ENCODE assay signal across 11 cellular contexts in the genomic region with DNA sequence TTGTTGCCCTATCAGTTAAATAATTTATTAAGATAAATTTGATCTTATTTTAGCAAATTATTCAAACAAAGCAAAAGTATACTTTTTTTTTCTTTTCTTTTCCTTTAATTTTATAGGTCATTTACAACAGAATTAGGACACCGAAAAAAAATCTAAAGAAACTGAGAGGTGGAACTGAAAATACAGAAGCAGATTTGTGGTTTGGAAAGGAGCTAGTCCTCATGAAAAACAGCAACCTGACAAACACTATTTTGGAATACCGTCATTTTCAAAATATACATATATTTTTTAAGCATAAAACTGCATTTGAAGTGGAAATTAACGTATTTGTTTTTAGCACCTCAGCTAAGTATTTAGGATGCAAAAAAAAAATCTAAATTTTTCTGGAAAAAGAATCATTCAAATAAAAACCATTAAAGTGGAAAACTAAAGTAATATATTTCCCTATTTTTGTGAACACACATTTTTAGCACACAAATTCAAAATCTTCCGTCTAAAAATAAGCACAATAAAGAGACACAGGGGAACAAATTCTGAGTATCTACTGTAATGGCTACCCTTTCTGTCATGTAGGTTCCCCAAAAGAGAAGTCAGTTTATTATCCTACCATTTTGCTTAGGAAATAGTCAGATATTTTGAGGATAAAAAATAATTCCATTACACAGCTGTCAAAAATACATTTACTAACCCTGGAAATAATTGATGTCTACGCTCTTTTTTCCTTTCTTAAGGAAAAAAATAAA. TPM values are rescaled to one million over a fixed set of nuclear protein-coding genes. Genes with fewer than 3 reads are reported as not detected.
DNase-seq lines count a peak whose midpoint lies in the region; ATAC-seq, FAIRE-seq and TF ChIP-seq lines count a peak whose summit lies in the region.
"Had no signal": no experiment of that assay in that cellular context is flagged by ENCODE, and none has a peak within 500 bp of the region (broad histone marks: within the 10 kb centered on the region; RNA-seq: fewer than 3 reads in every experiment).

No MANE protein-coding gene starts in this region.

- H3K36me3 Mint-ChIP-seq in activated B cell treated with CpG ODN at 0.5 μM for 24 hours (ENCODE audit: low read depth), result peaks cover 8% of the 10 kb centered on the region
- no peaks in the 10 kb centered on the region for H3K36me3 Mint-ChIP-seq in naive thymus-derived CD8-positive, alpha-beta T cell

- CTCF ChIA-PET in activated B cell treated with CpG ODN at 0.5 μM for 24 hours (lab: Charles Lee), result no interaction called here

- DNase-seq in BE2C (no peak), activated B cell treated with CpG ODN at 0.5 μM for 24 hours (no peak), keratinocyte (ENCODE audit: low read depth, low spot score) (no peak), mesenteric fat pad (ENCODE audit: low spot score) (no peak), NCI-H82 treated with DMSO at 0.1 percent for 48 hours (lab: John Stamatoyannopoulos, UW; ENCODE audit: unreplicated experiment) (no peak)
- no peak for DNase-seq in naive thymus-derived CD8-positive, alpha-beta T cell
- DNase-seq: activated gamma-delta T cell, T1000, thyroid gland had no signal

- H3K27ac ChIP-seq in HUES6 (ENCODE audit: low read depth, low read length) (no peak overlapping the region), keratinocyte (ENCODE audit: control insufficient read depth, insufficient read depth, low read length) (no peak overlapping the region)
- H3K27ac ChIP-seq: thyroid gland had no signal

- H3K9ac ChIP-seq in HUES6 (ENCODE audit: low read length) (no peak overlapping the region), keratinocyte (ENCODE audit: control insufficient read depth, extremely low read depth, insufficient read depth, low read length) (no peak overlapping the region)

- intact Hi-C loops in activated B cell treated with CpG ODN at 0.5 μM for 24 hours (cut with micrococcal nuclease), result loop anchor here (5.0 kb wide), 3 partner anchors 365 to 855 kb away; a partner anchor contains a TSS

- H3K4me1 Mint-ChIP-seq in activated B cell treated with CpG ODN at 0.5 μM for 24 hours, result peaks cover 46% of the 10 kb centered on the region
- H3K4me1 Mint-ChIP-seq in naive thymus-derived CD8-positive, alpha-beta T cell, result peaks cover 9 to 39% (median 36%) of the 10 kb centered on the region in 4 donors

- dilution Hi-C loops in keratinocyte (cut with MboI; ENCODE audit: extremely low pct_ligation_motif_present, low sequenced_read_pairs), result no loop called here

- peaks cover 36% of the 10 kb centered on the region for H3K79me2 ChIP-seq in keratinocyte (ENCODE audit: control insufficient read depth, insufficient read depth, low read length)

- no peak for ATAC-seq in activated B cell treated with CpG ODN at 0.5 μM for 24 hours (ENCODE audit: low read depth)
- no peak for ATAC-seq in HG03442 (IDR thresholded peaks at IDR 0.05; ENCODE audit: unreplicated experiment)
- no peak for ATAC-seq in naive thymus-derived CD8-positive, alpha-beta T cell

- H3K27me3 ChIP-seq in BE2C, result no peaks in the 10 kb centered on the region
- H3K27me3 ChIP-seq in HUES6 (ENCODE audit: control insufficient read depth, insufficient read depth, low read length), result no peaks in the 10 kb centered on the region
- H3K27me3 ChIP-seq in keratinocyte (ENCODE audit: control insufficient read depth, extremely low read depth, insufficient read depth, low read length), result no peaks in the 10 kb centered on the region
- H3K27me3 ChIP-seq: thyroid gland had no signal

- no peak overlapping the region for H2AFZ ChIP-seq in keratinocyte (ENCODE audit: control insufficient read depth, low read length)

- TF ChIP-seq CTCF in BE2C (IDR thresholded peaks at IDR 0.05; ENCODE audit: low read depth, low read length) (no peak), activated B cell treated with CpG ODN at 0.5 μM for 24 hours (IDR thresholded peaks at IDR 0.05) (no peak), keratinocyte (optimal IDR thresholded peaks at IDR 0.05 in 1 of 3, IDR thresholded peaks at IDR 0.05 in 1 of 3, conservative IDR thresholded peaks at IDR 0.05 in 1 of 3; ENCODE audit: extremely low read depth in 1 of 3, insufficient read depth in 2 of 3, low read length in 3 of 3) (no peak)

- H3K9me3 ChIP-seq in BE2C (no peaks in the 10 kb centered on the region), HUES6 (ENCODE audit: control insufficient read depth, insufficient read depth, low read depth, low read length) (no peaks in the 10 kb centered on the region), keratinocyte (ENCODE audit: control insufficient read depth, low read depth, low read length) (no peaks in the 10 kb centered on the region)
- H3K9me3 ChIP-seq: thyroid gland had no signal

- H3K27ac Mint-ChIP-seq in activated B cell treated with CpG ODN at 0.5 μM for 24 hours, result peak overlapping the region; percentile 53
- H3K27ac Mint-ChIP-seq in naive thymus-derived CD8-positive, alpha-beta T cell, result peak overlapping the region in 1 of 10 donors; percentile 87

- H3K4me1 ChIP-seq in BE2C (no peaks in the 10 kb centered on the region), HUES6 (ENCODE audit: control insufficient read depth, insufficient read depth, low read length) (peaks cover 11% of the 10 kb centered on the region; the same call in 1 of the 2 replicates), keratinocyte (ENCODE audit: control insufficient read depth, extremely low read depth, insufficient read depth, low read length) (no peaks in the 10 kb centered on the region)

- H3K4me3 ChIP-seq in BE2C (ENCODE audit: low read depth, low read length), result peak overlapping the region; percentile 84
- H3K4me3 ChIP-seq in HUES6 (ENCODE audit: low read depth, low read length), result peak overlapping the region; percentile 84
- peak overlapping the region in 1 of 3 experiments; percentile 24 for H3K4me3 ChIP-seq in keratinocyte (ENCODE audit: control insufficient read depth in 2 of 3, extremely low read depth in 1 of 3, insufficient read depth in 2 of 3, low read depth in 1 of 3, low read length in 3 of 3)
- H3K4me3 ChIP-seq: thyroid gland had no signal

- H3K4me2 ChIP-seq in keratinocyte (ENCODE audit: control insufficient read depth, extremely low read depth, insufficient read depth, low read depth, low read length), result peak overlapping the region; percentile 84

- no peaks in the 10 kb centered on the region for H3K27me3 Mint-ChIP-seq in activated B cell treated with CpG ODN at 0.5 μM for 24 hours
- H3K27me3 Mint-ChIP-seq in naive thymus-derived CD8-positive, alpha-beta T cell, result no peaks in the 10 kb centered on the region

- no peaks in the 10 kb centered on the region for H3K9me3 Mint-ChIP-seq in activated B cell treated with CpG ODN at 0.5 μM for 24 hours
- no peaks in the 10 kb centered on the region for H3K9me3 Mint-ChIP-seq in naive thymus-derived CD8-positive, alpha-beta T cell

- no peaks in the 10 kb centered on the region for H4K20me1 ChIP-seq in keratinocyte (ENCODE audit: control insufficient read depth, extremely low read depth, insufficient read depth, low read length)

- POLR2A ChIA-PET in activated B cell treated with CpG ODN at 0.5 μM for 24 hours (lab: Charles Lee), result interaction anchor here (0.6 to 0.8 kb wide), 2 partner anchors 15 to 92 kb away, joined by 3 read pairs; no protein-coding TSS in a partner anchor
- POLR2A ChIA-PET in naive thymus-derived CD8-positive, alpha-beta T cell (lab: Charles Lee), result interaction anchor here (1.1 kb wide), 1 partner anchor 102 kb away, joined by 3 read pairs; a partner anchor contains a TSS

- no peak overlapping the region for H3K4me3 Mint-ChIP-seq in activated B cell treated with CpG ODN at 0.5 μM for 24 hours
- H3K4me3 Mint-ChIP-seq in naive thymus-derived CD8-positive, alpha-beta T cell, result no peak overlapping the region

- H3K36me3 ChIP-seq in BE2C, result 0 out of 2 replicates have a peak, but pooled peaks cover 3% of the 10 kb centered on the region
- peaks cover 15% of the 10 kb centered on the region for H3K36me3 ChIP-seq in HUES6 (ENCODE audit: control insufficient read depth, insufficient read depth, low read length)
- peaks cover 0 to 5% of the 10 kb centered on the region in 2 experiments for H3K36me3 ChIP-seq in keratinocyte (ENCODE audit: control insufficient read depth in 2 of 2, extremely low read depth in 1 of 2, insufficient read depth in 2 of 2, low read length in 2 of 2)
- H3K36me3 ChIP-seq: thyroid gland had no signal

- H3K9me1 ChIP-seq in keratinocyte (ENCODE audit: control insufficient read depth, extremely low read depth, insufficient read depth, low read length), result no peaks in the 10 kb centered on the region

- FAIRE-seq in keratinocyte (lab: Jason Lieb, UNC), result no peak

RNA-seq across cellular contexts. Expression of a gene that starts 2.7 kb away (rescaled TPM):
- polyA plus RNA-seq in BE2C (2012; ENCODE audit: insufficient read depth, insufficient read length, low read depth), result 10.1 TPM
- 25.6 and 35.6 TPM in 2 replicates for total RNA-seq in activated B cell treated with CpG ODN at 0.5 μM for 24 hours
- polyA plus RNA-seq in keratinocyte, result 15.0 to 21.3 TPM (median 15.8 TPM) in 3 replicates
- polyA plus RNA-seq in keratinocyte (2011; ENCODE audit: low read depth), result 47.0 TPM
- polyA plus RNA-seq in keratinocyte (2011; cell fraction: cytosol; rRNA removed), result 8.0 and 13.6 TPM in 2 replicates
- 22.1 and 27.2 TPM in 2 replicates for polyA plus RNA-seq in keratinocyte (2011; cell fraction: nucleus; rRNA removed)
- 5.8 and 14.2 TPM in 2 replicates for polyA plus RNA-seq in keratinocyte (2012; ENCODE audit: low replicate concordance)
- 21.7 to 50.4 TPM (median 28.5 TPM) in 3 replicates for polyA minus RNA-seq in keratinocyte
- 23.8 TPM for polyA minus RNA-seq in keratinocyte (2011; cell fraction: cytosol; rRNA and poly(A)+ RNA removed)
- 32.8 and 69.3 TPM in 2 replicates for polyA minus RNA-seq in keratinocyte (2011; cell fraction: nucleus; rRNA and poly(A)+ RNA removed)
- total RNA-seq in mesenteric fat pad, result 64.6 TPM
- 10 to 100 TPM; 23.1 to 26.1 TPM for total RNA-seq in naive thymus-derived CD8-positive, alpha-beta T cell
- polyA plus RNA-seq in naive thymus-derived CD8-positive, alpha-beta T cell, result 1 to 10 TPM in 2 of 3 donors, under 1 TPM in 1; 0.87 to 5.0 (median 4.1) TPM
